Comparison of ENCODE assay signal across 26 cellular contexts in genomic region chr14:80523518-80524117, GRCh38.
DNase-seq lines count a peak whose midpoint lies in the region; ATAC-seq, FAIRE-seq and TF ChIP-seq lines count a peak whose summit lies in the region.
"Had no signal": no experiment of that assay in that cellular context is flagged by ENCODE, and none has a peak within 500 bp of the region (broad histone marks: within the 10 kb centered on the region; RNA-seq: fewer than 3 reads in every experiment).

No MANE protein-coding gene starts in this region.

- H3K4me3 ChIP-seq in A549: no peak overlapping the region
- H3K4me3 ChIP-seq in bronchial epithelial cell (ENCODE audit: low read depth, low read length): no peak overlapping the region
- no peak overlapping the region for H3K4me3 ChIP-seq in sigmoid colon
- H3K4me3 ChIP-seq: cardiac muscle cell, dorsolateral prefrontal cortex, heart left ventricle, lower lobe of right lung had no signal

- H3K36me3 Mint-ChIP-seq in HFFc6 (ENCODE audit: low read depth): no peaks in the 10 kb centered on the region

- H3K27ac Mint-ChIP-seq in HFFc6: no peak overlapping the region
- H3K27ac Mint-ChIP-seq: activated CD4-positive, alpha-beta T cell treated with anti-CD3 and anti-CD28 coated beads for 36 hours; activated naive CD8-positive, alpha-beta T cell treated with anti-CD3 and anti-CD28 coated beads, Interleukin-2, amount 50 U/mL, for 24 hours; immature natural killer cell; stimulated activated naive CD8-positive, alpha-beta T cell treated with anti-CD3 and anti-CD28 coated beads, Interleukin-15, Interleukin-2, amounts not matched to agents 100 ng/mL and 50 ng/mL, for 24 hours had no signal

- H3K36me3 ChIP-seq in bronchial epithelial cell (ENCODE audit: control insufficient read depth, insufficient read depth, low read length) (no peaks in the 10 kb centered on the region), sigmoid colon (no peaks in the 10 kb centered on the region)
- H3K36me3 ChIP-seq: cardiac muscle cell, heart left ventricle, lower lobe of right lung had no signal

- TF ChIP-seq POLR2A in A549 (IDR thresholded peaks at IDR 0.05; ENCODE audit: low read length): no peak
- no peak for TF ChIP-seq POLR2A in sigmoid colon (IDR thresholded peaks at IDR 0.05)

- FAIRE-seq in A549 (lab: Jason Lieb, UNC): no peak
- no peak for FAIRE-seq in bronchial epithelial cell (lab: Jason Lieb, UNC)
- FAIRE-seq: TTC549 had no signal

- H3K9me3 Mint-ChIP-seq in HFFc6: no peaks in the 10 kb centered on the region
- H3K9me3 Mint-ChIP-seq: stimulated activated naive CD8-positive, alpha-beta T cell treated with anti-CD3 and anti-CD28 coated beads, Interleukin-15, Interleukin-2, amounts not matched to agents 100 ng/mL and 50 ng/mL, for 24 hours had no signal

- peaks cover 33% of the 10 kb centered on the region for H3K4me1 Mint-ChIP-seq in HFFc6 (ENCODE audit: low read depth)
- H3K4me1 Mint-ChIP-seq: activated CD4-positive, alpha-beta T cell treated with anti-CD3 and anti-CD28 coated beads for 36 hours; activated naive CD8-positive, alpha-beta T cell treated with anti-CD3 and anti-CD28 coated beads, Interleukin-2, amount 50 U/mL, for 24 hours; immature natural killer cell had no signal

- CTCF ChIA-PET in A549 (lab: Yijun Ruan, JAX): interaction anchor here (1.0 kb wide), 1 partner anchor 467 kb away, joined by 3 read pairs; no protein-coding TSS in a partner anchor

- H3K4me2 ChIP-seq in A549: no peak overlapping the region

- H3K27me3 Mint-ChIP-seq in HFFc6 (ENCODE audit: insufficient read depth): no peaks in the 10 kb centered on the region
- H3K27me3 Mint-ChIP-seq: activated CD4-positive, alpha-beta T cell treated with anti-CD3 and anti-CD28 coated beads for 36 hours; activated naive CD8-positive, alpha-beta T cell treated with anti-CD3 and anti-CD28 coated beads, Interleukin-2, amount 50 U/mL, for 24 hours; stimulated activated naive CD8-positive, alpha-beta T cell treated with anti-CD3 and anti-CD28 coated beads, Interleukin-15, Interleukin-2, amounts not matched to agents 100 ng/mL and 50 ng/mL, for 24 hours had no signal

- no peak for TF ChIP-seq RAD21 in A549 (conservative IDR thresholded peaks at IDR 0.05 in 1 of 2, IDR thresholded peaks at IDR 0.05 in 1 of 2)

- no peak overlapping the region for H3K4me3 Mint-ChIP-seq in HFFc6
- H3K4me3 Mint-ChIP-seq: activated CD4-positive, alpha-beta T cell treated with anti-CD3 and anti-CD28 coated beads for 36 hours; activated naive CD8-positive, alpha-beta T cell treated with anti-CD3 and anti-CD28 coated beads, Interleukin-2, amount 50 U/mL, for 24 hours; immature natural killer cell; stimulated activated naive CD8-positive, alpha-beta T cell treated with anti-CD3 and anti-CD28 coated beads, Interleukin-15, Interleukin-2, amounts not matched to agents 100 ng/mL and 50 ng/mL, for 24 hours had no signal

- H3K9me3 ChIP-seq in A549 (no peaks in the 10 kb centered on the region), sigmoid colon (no peaks in the 10 kb centered on the region)
- H3K9me3 ChIP-seq: heart left ventricle, lower lobe of right lung had no signal

- in situ Hi-C loops in ACHN (cut with HindIII; ENCODE audit: low pct_ligation_motif_present, low pct_unique_long_range_greater_than_20kb, low sequenced_read_pairs): no loop called here

- no peak for TF ChIP-seq EP300 in A549 (IDR thresholded peaks at IDR 0.05)
- TF ChIP-seq EP300 in sigmoid colon (IDR thresholded peaks at IDR 0.05): no peak

- H3K27me3 ChIP-seq in bronchial epithelial cell (ENCODE audit: control insufficient read depth, insufficient read depth, low read length): no peaks in the 10 kb centered on the region
- H3K27me3 ChIP-seq in sigmoid colon: no peaks in the 10 kb centered on the region
- H3K27me3 ChIP-seq: cardiac muscle cell, dorsolateral prefrontal cortex, heart left ventricle had no signal

- no peak overlapping the region for H3K27ac ChIP-seq in A549
- H3K27ac ChIP-seq in sigmoid colon: no peak overlapping the region
- H3K27ac ChIP-seq: C4-2B, cardiac muscle cell, heart left ventricle, lower lobe of right lung had no signal

- TF ChIP-seq CTCF in A549 (IDR thresholded peaks at IDR 0.05) (no peak), HFFc6 (IDR thresholded peaks at IDR 0.05) (no peak), bronchial epithelial cell (IDR thresholded peaks at IDR 0.05; ENCODE audit: insufficient read depth, low read length, severe bottlenecking) (no peak), sigmoid colon (IDR thresholded peaks at IDR 0.05) (no peak)

- intact Hi-C loops in sigmoid colon (cut with DNase I): no loop called here

- POLR2A ChIA-PET in A549 (lab: Yijun Ruan, JAX): no interaction called here

- H3K4me1 ChIP-seq in A549 (peaks cover 11% of the 10 kb centered on the region; the same call in 2 of the 3 replicates), sigmoid colon (no peaks in the 10 kb centered on the region)
- H3K4me1 ChIP-seq: heart left ventricle, lower lobe of right lung had no signal

- peak in 1 of 2 experiments; percentile 30; a peak in 1 of 6 replicates for ATAC-seq in A549
- ATAC-seq: activated CD4-positive, alpha-beta T cell treated with anti-CD3 and anti-CD28 coated beads for 36 hours; activated naive CD8-positive, alpha-beta T cell treated with anti-CD3 and anti-CD28 coated beads, Interleukin-2, amount 50 U/mL, for 24 hours; heart left ventricle; lower lobe of right lung; sciatic nerve had no signal

- DNase-seq in A549 (ENCODE audit: low read depth in 1 of 2, low spot score in 1 of 2) (no peak), HFFc6 (peak; percentile 17), bronchial epithelial cell (ENCODE audit: low read depth) (peak; percentile 63), iris pigment epithelial cell (ENCODE audit: low read depth) (peak; percentile 37), sigmoid colon (no peak), ACHN (no peak), NCI-H2081 (lab: John Stamatoyannopoulos, UW) (no peak)
- DNase-seq in activated T-cell treated with anti-CD3 and anti-CD28 coated beads, Interleukin-2, amount 50 U/mL, for 1 hour: no peak
- DNase-seq: 8988T; activated CD4-positive, alpha-beta T cell treated with anti-CD3 and anti-CD28 coated beads for 36 hours; activated naive CD8-positive, alpha-beta T cell treated with anti-CD3 and anti-CD28 coated beads, Interleukin-2, amount 50 U/mL, for 24 hours; dorsolateral prefrontal cortex; heart left ventricle; immature natural killer cell; Kasumi-1; lower lobe of right lung; NCI-H1105 treated with DMSO at 0.1 percent for 48 hours; NCI-H2107; NCI-H510A treated with DMSO at 0.1 percent for 48 hours; stimulated activated CD4-positive, alpha-beta T cell treated with anti-CD3 and anti-CD28 coated beads, Interleukin-2, amount 100 ng/mL, for 24 hours; trophoblast cell had no signal

TF ChIP-seq in A549, 52 proteins besides CTCF, POLR2A, EP300 and RAD21:
- no peak for TF ChIP-seq HOXB13 (CRISPR knock-in tag; IDR thresholded peaks at IDR 0.05; ENCODE audit: low read depth)
- no peak for TF ChIP-seq SMC3 (IDR thresholded peaks at IDR 0.05)
- TF ChIP-seq PHF8 (IDR thresholded peaks at IDR 0.05; ENCODE audit: borderline replicate concordance, low read depth): no peak
- 0 out of 2 replicates have a peak, but pooled peaks have one; percentile 12 for TF ChIP-seq JUNB (IDR thresholded peaks at IDR 0.05)
TF ChIP-seq in A549: peak in this region for 1.

Comparison
In these comparisons a context has a peak if more than half of its experiments do, and no peak if none do; other contexts are left out.
1. DNase-seq: peak in HFFc6 (single experiment), bronchial epithelial cell (single experiment) and iris pigment epithelial cell (single experiment); none in A549 (0 of 2), sigmoid colon (single experiment), activated T-cell treated with anti-CD3 and anti-CD28 coated beads, Interleukin-2, amount 50 U/mL, for 1 hour (single experiment), ACHN (single experiment) and NCI-H2081 (0 of 2).